8 cellular contexts compared by ENCODE assay signal in the genomic region with DNA sequence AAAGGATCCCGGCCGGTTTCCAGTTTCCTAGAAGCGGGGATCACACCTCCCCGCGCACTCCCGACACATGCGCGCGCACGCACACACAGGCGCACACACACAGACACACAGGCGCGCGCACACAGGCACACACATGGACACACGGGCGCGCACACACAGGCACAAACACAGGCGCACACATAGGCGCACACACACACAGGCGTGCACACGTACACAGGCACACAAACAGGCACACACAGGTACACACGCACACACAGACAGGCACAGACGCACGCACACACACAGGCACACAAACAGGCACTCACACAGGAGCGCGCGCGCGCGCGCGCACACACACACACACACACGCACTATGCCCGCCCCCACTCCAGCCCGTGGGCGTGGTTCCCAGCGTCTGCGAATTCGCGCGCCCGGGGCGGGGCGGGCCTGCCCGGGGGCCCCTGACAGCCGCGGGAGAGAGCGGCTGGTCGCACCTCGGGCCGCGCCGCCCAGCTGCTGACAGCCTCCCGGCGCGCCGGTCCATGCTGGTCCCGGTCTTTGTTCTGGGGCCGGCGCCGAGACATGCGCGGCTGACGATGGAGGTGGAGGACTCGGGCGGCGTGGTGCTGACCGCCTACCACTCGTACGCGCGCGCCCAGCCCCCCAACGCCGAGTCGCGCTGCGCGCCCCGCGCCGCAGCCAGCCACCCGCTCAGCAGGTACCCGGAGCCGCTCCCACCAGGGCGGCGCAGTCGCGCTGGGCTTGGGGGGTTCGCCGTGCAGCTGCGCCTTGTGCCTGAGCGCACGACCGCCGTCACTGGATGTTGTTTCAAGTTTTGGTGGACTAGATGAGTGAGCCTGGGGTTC. TPM values are rescaled to one million over a fixed set of nuclear protein-coding genes. Genes with fewer than 3 reads are reported as not detected.
A peak's percentile ranks its signal among the peaks of the same experiment; 100 is the strongest.
DNase-seq lines count a peak whose midpoint lies in the region; TF ChIP-seq lines count a peak whose summit lies in the region.

A gene with protein sequence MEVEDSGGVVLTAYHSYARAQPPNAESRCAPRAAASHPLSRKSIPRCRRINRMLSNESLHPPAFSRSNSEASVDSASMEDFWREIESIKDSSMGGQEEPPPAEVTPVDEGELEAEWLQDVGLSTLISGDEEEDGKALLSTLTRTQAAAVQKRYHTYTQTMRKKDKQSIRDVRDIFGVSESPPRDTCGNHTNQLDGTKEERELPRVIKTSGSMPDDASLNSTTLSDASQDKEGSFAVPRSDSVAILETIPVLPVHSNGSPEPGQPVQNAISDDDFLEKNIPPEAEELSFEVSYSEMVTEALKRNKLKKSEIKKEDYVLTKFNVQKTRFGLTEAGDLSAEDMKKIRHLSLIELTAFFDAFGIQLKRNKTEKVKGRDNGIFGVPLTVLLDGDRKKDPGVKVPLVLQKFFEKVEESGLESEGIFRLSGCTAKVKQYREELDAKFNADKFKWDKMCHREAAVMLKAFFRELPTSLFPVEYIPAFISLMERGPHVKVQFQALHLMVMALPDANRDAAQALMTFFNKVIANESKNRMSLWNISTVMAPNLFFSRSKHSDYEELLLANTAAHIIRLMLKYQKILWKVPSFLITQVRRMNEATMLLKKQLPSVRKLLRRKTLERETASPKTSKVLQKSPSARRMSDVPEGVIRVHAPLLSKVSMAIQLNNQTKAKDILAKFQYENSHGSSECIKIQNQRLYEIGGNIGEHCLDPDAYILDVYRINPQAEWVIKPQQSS (plus strand): TSS at position 470 of the 845 bp plus-strand sequence. CDS start 106 bp downstream, at position 576.

- H3K4me1 ChIP-seq in GM23248 (ENCODE audit: insufficient read depth) = peaks cover 10% of the 10 kb centered on the region
- H3K4me1 ChIP-seq in muscle layer of duodenum (ENCODE audit: control insufficient read depth in 1 of 2, insufficient read depth in 2 of 2, low read length in 2 of 2) = no peaks in the 10 kb centered on the region
- H3K4me1 ChIP-seq in urinary bladder (ENCODE audit: insufficient read depth) = no peaks in the 10 kb centered on the region

- in situ Hi-C loops in GM23248 (cut with MboI) = no loop called here

- H3F3A ChIP-seq in GM23248 (ENCODE audit: insufficient read depth) = peaks cover 16% of the 10 kb centered on the region

- DNase-seq in Daoy (ENCODE audit: low read depth) (peak; percentile 85), GM23248 (peak; percentile 65), NCI-H128 (lab: John Stamatoyannopoulos, UW; ENCODE audit: unreplicated experiment) (peak; percentile 82), fibroblast of the aortic adventitia (ENCODE audit: low read depth) (peak; percentile 81), NK-92 (lab: John Stamatoyannopoulos, UW; ENCODE audit: unreplicated experiment) (no peak)
- peak; percentile 1 to 6 for DNase-seq in activated CD4-positive, alpha-beta T cell treated with anti-CD3 and anti-CD28 coated beads, Interleukin-2, amount 50 U/mL, for 48 hours

- H3K36me3 ChIP-seq in GM23248 (ENCODE audit: low read depth) (no peaks in the 10 kb centered on the region), muscle layer of duodenum (ENCODE audit: control insufficient read depth in 1 of 2, insufficient read depth in 2 of 2, low read length in 2 of 2) (no peaks in the 10 kb centered on the region), urinary bladder (ENCODE audit: insufficient read depth) (no peaks in the 10 kb centered on the region)

- no peak within 1 kb of the TSS for H3K9ac ChIP-seq in GM23248

- peak within 1 kb of the TSS; percentile 62 for H3K4me3 ChIP-seq in GM23248
- H3K4me3 ChIP-seq in fibroblast of the aortic adventitia (ENCODE audit: low read depth, low read length) = peak within 1 kb of the TSS; percentile 71
- H3K4me3 ChIP-seq in muscle layer of duodenum (ENCODE audit: low read depth in 1 of 2, low read length in 2 of 2) = peak within 1 kb of the TSS; percentile 42 to 79
- peak within 1 kb of the TSS; percentile 70 for H3K4me3 ChIP-seq in urinary bladder (ENCODE audit: low read depth, low read length)

- H3K79me2 ChIP-seq in GM23248 (ENCODE audit: insufficient read depth) = no peaks in the 10 kb centered on the region

- no peaks in the 10 kb centered on the region for H4K20me1 ChIP-seq in GM23248 (ENCODE audit: insufficient read depth)

- peak within 1 kb of the TSS; percentile 60 for H3K4me2 ChIP-seq in GM23248 (ENCODE audit: unreplicated experiment)

- no peak within 1 kb of the TSS for H3K27ac ChIP-seq in GM23248
- H3K27ac ChIP-seq in muscle layer of duodenum (ENCODE audit: low read length) = peak within 1 kb of the TSS; percentile 40
- H3K27ac ChIP-seq in urinary bladder (ENCODE audit: low read depth) = peak within 1 kb of the TSS; percentile 48

- peak; percentile 20 for TF ChIP-seq CTCF in fibroblast of the aortic adventitia (IDR thresholded peaks at IDR 0.05; ENCODE audit: insufficient read depth, low read length)

- no peaks in the 10 kb centered on the region for H3K9me2 ChIP-seq in GM23248 (ENCODE audit: insufficient read depth)

- peaks cover 32% of the 10 kb centered on the region for H3K27me3 ChIP-seq in GM23248 (replicated peaks; ENCODE audit: insufficient read depth)
- no peaks in the 10 kb centered on the region for H3K27me3 ChIP-seq in muscle layer of duodenum (ENCODE audit: low read depth, low read length)

- WGBS in GM23248 (ENCODE audit: low coverage in 1 of 2, low lambda C conversion rate in 2 of 2, missing lambda C conversion rate in 2 of 2), 2 experiments = 1 to 2% methylated on average over 69 to 82 of the region's 96 CpGs
- under 1% methylated on average over 96 of the region's 96 CpGs for WGBS in urinary bladder

- H3K9me3 ChIP-seq in GM23248 (ENCODE audit: low read depth) (no peaks in the 10 kb centered on the region), muscle layer of duodenum (ENCODE audit: control insufficient read depth in 1 of 2, low read length in 2 of 2) (no peaks in the 10 kb centered on the region)

- H2AFZ ChIP-seq in GM23248 = peak within 1 kb of the TSS; percentile 55

RNA-seq across cellular contexts. Expression of the gene that starts here (rescaled TPM):
- total RNA-seq in Daoy (2014; rRNA removed; shearing (Covaris generic)) = 3.6 and 25.5 TPM in 2 replicates
- total RNA-seq in GM23248 (2014; rRNA removed; shearing (Covaris generic)) = 0.63 TPM in 1 of 2 replicates, not detected in the other
- 0.20 and 0.25 TPM in 2 replicates for polyA plus RNA-seq in GM23248 (2016; fragmentation: Nextera tagmentation; extraction: Ambion mirVana)
- total RNA-seq in fibroblast of the aortic adventitia (ENCODE audit: low replicate concordance) = 11.9 and 221 TPM in 2 replicates
- 84.0 TPM for total RNA-seq in urinary bladder
- 9.1 TPM for polyA plus RNA-seq in urinary bladder

Comparison
In these comparisons a context has a peak if more than half of its experiments do, and no peak if none do; other contexts are left out.
1. Peak in DNase-seq, H3K4me3 ChIP-seq and H3K4me2 ChIP-seq in GM23248; RNA of the gene not detected or under 1 TPM.